In genomic region chr3:195012571-195012970, GRCh38 we compare ENCODE assay signal across 28 cellular contexts.
"Had no signal": no experiment of that assay in that cellular context is flagged by ENCODE, and none has a peak within 500 bp of the region (broad histone marks: within the 10 kb centered on the region; RNA-seq: fewer than 3 reads in every experiment).

No MANE protein-coding gene starts in this region.

- H3K4me1 ChIP-seq: adrenal gland, ascending aorta, psoas muscle, testis, transverse colon, vagina had no signal

- H3K4me3 ChIP-seq: adrenal gland, ascending aorta, cardiac muscle cell, heart left ventricle, left lung, lower lobe of right lung, ovary, psoas muscle, SK-N-MC, testis, transverse colon, vagina had no signal

- H3K9me3 Mint-ChIP-seq: activated T-cell treated with anti-CD3 and anti-CD28 coated beads, Interleukin-2, amount 50 U/mL, for 24 hours; immature natural killer cell; natural killer cell treated with Interleukin-12 subunit alpha and Interleukin-12 subunit beta and Interleukin-15 and Interleukin-18, amount 100 ng/mL, for 72 hours had no signal

- H3K4me1 Mint-ChIP-seq: brain had no signal

- H3K9me3 ChIP-seq: adrenal gland, ascending aorta, heart left ventricle, left lung, lower lobe of right lung, ovary, psoas muscle, testis, transverse colon, vagina had no signal

- H3K36me3 Mint-ChIP-seq: activated naive CD8-positive, alpha-beta T cell; brain; immature natural killer cell; natural killer cell treated with Interleukin-12 subunit alpha and Interleukin-12 subunit beta and Interleukin-15 and Interleukin-18, amount 100 ng/mL, for 72 hours had no signal

- ATAC-seq: left lung; natural killer cell treated with Interleukin-12 subunit alpha and Interleukin-12 subunit beta and Interleukin-15 and Interleukin-18, amount 100 ng/mL, for 72 hours had no signal

- H3K36me3 ChIP-seq: adrenal gland, ascending aorta, cardiac muscle cell, heart left ventricle, left lung, lower lobe of right lung, ovary, transverse colon, vagina had no signal

- H3K27ac ChIP-seq: adrenal gland, ascending aorta, cardiac muscle cell, heart left ventricle, left lung, lower lobe of right lung, ovary, psoas muscle, SK-N-MC, testis, transverse colon, vagina, VCaP had no signal

- H3K27me3 Mint-ChIP-seq: activated naive CD8-positive, alpha-beta T cell; activated T-cell treated with anti-CD3 and anti-CD28 coated beads, Interleukin-2, amount 50 U/mL, for 24 hours had no signal

- DNase-seq: activated CD4-positive, alpha-beta T cell treated with anti-CD3 and anti-CD28 coated beads for 4 hours; activated CD4-positive, alpha-beta T cell treated with anti-CD3 and anti-CD28 coated beads, Interleukin-2, amount 50 U/mL, for 4 hours; activated CD8-positive, alpha-beta memory T cell treated with anti-CD3 and anti-CD28 coated beads, Interleukin-2, amount 50 U/mL, for 48 hours; activated T-cell treated with anti-CD3 and anti-CD28 coated beads, Interleukin-2, amount 50 U/mL, for 24 hours; adrenal gland; cortex of kidney; foreskin fibroblast; hypothalamus; immature natural killer cell; lower lobe of right lung; mesendoderm; ovary; psoas muscle; stimulated activated CD4-positive, alpha-beta T cell treated with anti-CD3 and anti-CD28 coated beads, Interleukin-15, amount 100 ng/mL, for 24 hours; stimulated activated CD4-positive, alpha-beta T cell treated with anti-CD3 and anti-CD28 coated beads, Interleukin-2, amount 100 ng/mL, for 24 hours; stimulated activated naive CD4-positive, alpha-beta T cell; testis; transverse colon had no signal

- H3K27ac Mint-ChIP-seq: activated naive CD8-positive, alpha-beta T cell; activated T-cell treated with anti-CD3 and anti-CD28 coated beads, Interleukin-2, amount 50 U/mL, for 24 hours; brain; immature natural killer cell; natural killer cell treated with Interleukin-12 subunit alpha and Interleukin-12 subunit beta and Interleukin-15 and Interleukin-18, amount 100 ng/mL, for 72 hours had no signal

- H3K27me3 ChIP-seq: adrenal gland, ascending aorta, cardiac muscle cell, heart left ventricle, left lung, ovary, testis, vagina had no signal

- H3K4me3 Mint-ChIP-seq: activated naive CD8-positive, alpha-beta T cell; activated T-cell treated with anti-CD3 and anti-CD28 coated beads, Interleukin-2, amount 50 U/mL, for 24 hours; brain; immature natural killer cell; natural killer cell treated with Interleukin-12 subunit alpha and Interleukin-12 subunit beta and Interleukin-15 and Interleukin-18, amount 100 ng/mL, for 72 hours had no signal
